ENCODE assay signal across 16 cellular contexts in genomic region chr9:35164711-35165110, GRCh38. TPM values are rescaled to one million over a fixed set of nuclear protein-coding genes. Genes with fewer than 3 reads are reported as not detected.
A peak's percentile ranks its signal among the peaks of the same experiment; 100 is the strongest.
DNase-seq lines count a peak whose midpoint lies in the region; ATAC-seq and TF ChIP-seq lines count a peak whose summit lies in the region.
"Had no signal": no experiment of that assay in that cellular context is flagged by ENCODE, and none has a peak within 500 bp of the region (broad histone marks: within the 10 kb centered on the region; RNA-seq: fewer than 3 reads in every experiment).

No MANE protein-coding gene starts in this region.

- H3K27me3 Mint-ChIP-seq in H9 (ENCODE audit: low read depth), result no peaks in the 10 kb centered on the region

- no peak for ATAC-seq in psoas muscle
- no peak for ATAC-seq in foreskin keratinocyte
- ATAC-seq in HG03521 (IDR thresholded peaks at IDR 0.05; ENCODE audit: unreplicated experiment), result no peak
- ATAC-seq in HG03469 (IDR thresholded peaks at IDR 0.05; ENCODE audit: unreplicated experiment), result no peak
- ATAC-seq: body of pancreas; naive thymus-derived CD8-positive, alpha-beta T cell had no signal

- H3K9me3 ChIP-seq in fibroblast of lung (ENCODE audit: control insufficient read depth, insufficient read depth, low read depth, low read length), result no peaks in the 10 kb centered on the region
- H3K9me3 ChIP-seq in psoas muscle, result no peaks in the 10 kb centered on the region
- no peaks in the 10 kb centered on the region for H3K9me3 ChIP-seq in H9 (ENCODE audit: control insufficient read depth, low read depth, low read length)
- H3K9me3 ChIP-seq: body of pancreas, esophagus squamous epithelium, spleen, tibial artery had no signal

- no peak overlapping the region for H4K8ac ChIP-seq in H9 (replicated peaks; ENCODE audit: insufficient read length, low read depth, low read length)

- H3K36me3 ChIP-seq in fibroblast of lung (ENCODE audit: control insufficient read depth, insufficient read depth, low read length) (no peaks in the 10 kb centered on the region), psoas muscle (ENCODE audit: insufficient read depth in 1 of 2, low read depth in 1 of 2) (no peaks in the 10 kb centered on the region)
- H3K36me3 ChIP-seq: esophagus squamous epithelium, spleen had no signal

- H4K20me1 ChIP-seq in fibroblast of lung (ENCODE audit: control insufficient read depth, extremely low read depth, insufficient read depth, low read length), result no peaks in the 10 kb centered on the region
- no peaks in the 10 kb centered on the region for H4K20me1 ChIP-seq in H9 (ENCODE audit: control insufficient read depth, insufficient read depth, insufficient read length)

- no peak overlapping the region for H2AFZ ChIP-seq in fibroblast of lung (ENCODE audit: low read length)
- no peak overlapping the region for H2AFZ ChIP-seq in H9 (ENCODE audit: low read length)

- no peak overlapping the region for H2BK15ac ChIP-seq in H9 (ENCODE audit: low read depth, low read length)

- H4K5ac ChIP-seq in H9 (ENCODE audit: insufficient read length, low read depth, low read length), result no peak overlapping the region

- no peak overlapping the region for H2BK12ac ChIP-seq in H9 (ENCODE audit: insufficient read length, low read depth, low read length)

- H3K27ac Mint-ChIP-seq in H9, result no peak overlapping the region; a peak in 2 of 7 replicates
- H3K27ac Mint-ChIP-seq: activated T-helper 1 cell treated with anti-CD3 and anti-CD28 coated beads, Interleukin-12 subunit alpha, Interleukin-12 subunit beta, Interleukin-2, Interleukin-4 antibody, amounts not matched to agents 30 ng/mL and 10 ng/mL and 1 ng/mL, durations not matched to agents 14 hours and 24 hours and 36 hours; naive thymus-derived CD8-positive, alpha-beta T cell had no signal

- H3K4me3 Mint-ChIP-seq in H9, result no peak overlapping the region
- H3K4me3 Mint-ChIP-seq: activated T-helper 1 cell treated with anti-CD3 and anti-CD28 coated beads, Interleukin-12 subunit alpha, Interleukin-12 subunit beta, Interleukin-2, Interleukin-4 antibody, amounts not matched to agents 30 ng/mL and 10 ng/mL and 1 ng/mL, durations not matched to agents 14 hours and 24 hours and 36 hours; naive thymus-derived CD8-positive, alpha-beta T cell had no signal

- peaks cover 23 to 31% of the 10 kb centered on the region in 2 experiments for H3K4me1 Mint-ChIP-seq in H9

- H3K9me3 Mint-ChIP-seq in H9, result no peaks in the 10 kb centered on the region
- H3K9me3 Mint-ChIP-seq: activated T-helper 1 cell treated with anti-CD3 and anti-CD28 coated beads, Interleukin-12 subunit alpha, Interleukin-12 subunit beta, Interleukin-2, Interleukin-4 antibody, amounts not matched to agents 30 ng/mL and 10 ng/mL and 1 ng/mL, durations not matched to agents 14 hours and 24 hours and 36 hours; naive thymus-derived CD8-positive, alpha-beta T cell had no signal

- no peak overlapping the region for H3K18ac ChIP-seq in H9 (ENCODE audit: insufficient read length, low read depth, low read length)

- H3K4me2 ChIP-seq in fibroblast of lung (ENCODE audit: extremely low read depth, insufficient read depth, low read length) (no peak overlapping the region), H9 (ENCODE audit: insufficient read depth, insufficient read length, low read length) (no peak overlapping the region)

- H3K23me2 ChIP-seq in H9 (ENCODE audit: insufficient read length, low read depth, low read length, poor library complexity, severe bottlenecking), result no peaks in the 10 kb centered on the region

- H3K36me3 Mint-ChIP-seq in H9 (ENCODE audit: insufficient read depth in 1 of 3, low read depth in 3 of 3), result peaks cover 0 to 2% (median 0%) of the 10 kb centered on the region in 3 experiments; a peak in 1 of 7 replicates
- H3K36me3 Mint-ChIP-seq: naive thymus-derived CD8-positive, alpha-beta T cell had no signal

- H3K4ac ChIP-seq in H9 (ENCODE audit: low read depth, low read length), result no peak overlapping the region

- no peak overlapping the region for H3K56ac ChIP-seq in H9 (ENCODE audit: insufficient read length, low read depth, low read length)

- no peaks in the 10 kb centered on the region for H3K79me1 ChIP-seq in H9 (ENCODE audit: insufficient read depth, low read depth, low read length, poor library complexity, severe bottlenecking)

- no peak overlapping the region for H2BK120ac ChIP-seq in H9 (ENCODE audit: low read depth, low read length, poor library complexity, severe bottlenecking)

- H3K4me3 ChIP-seq in fibroblast of lung (replicated peaks in 1 of 4; ENCODE audit: control extremely low read depth in 1 of 4, insufficient read depth in 1 of 4, low read depth in 3 of 4, low read length in 4 of 4) (no peak overlapping the region), psoas muscle (no peak overlapping the region)
- H3K4me3 ChIP-seq: body of pancreas, esophagus squamous epithelium, spleen, tibial artery had no signal

- no peak overlapping the region for H3K14ac ChIP-seq in H9 (ENCODE audit: insufficient read depth, low read length)

- H3K9ac ChIP-seq in fibroblast of lung (ENCODE audit: insufficient read depth, low read length) (no peak overlapping the region), H9 (ENCODE audit: extremely low read depth, insufficient read length, low read length) (no peak overlapping the region)

- intact Hi-C loops in psoas muscle (cut with DNase I), result loop anchor here in 1 of 2 donors (5.0 kb wide), 2 partner anchors 47 to 63 kb away; partner anchors contain the start of gene ATOSB

- H3K27me3 ChIP-seq in fibroblast of lung (ENCODE audit: control insufficient read depth, insufficient read depth, low read length) (no peaks in the 10 kb centered on the region), psoas muscle (ENCODE audit: insufficient read depth in 3 of 3, low read length in 2 of 3) (no peaks in the 10 kb centered on the region), foreskin keratinocyte (no peaks in the 10 kb centered on the region), H9 (ENCODE audit: insufficient read depth, low read length) (no peaks in the 10 kb centered on the region)
- H3K27me3 ChIP-seq: body of pancreas, esophagus squamous epithelium, tibial artery had no signal

- WGBS in psoas muscle, 3 donors, result 76 to 88% (median 77%) methylated on average over 3 of the region's 3 CpGs
- WGBS in H9 (ENCODE audit: extremely low coverage, insufficient read length, low lambda C conversion rate), result no CpG with 5 or more reads among the region's 3 CpGs

- H3K79me2 ChIP-seq in fibroblast of lung (ENCODE audit: control insufficient read depth, insufficient read depth, low read length) (no peaks in the 10 kb centered on the region), H9 (ENCODE audit: insufficient read depth, low read length) (no peaks in the 10 kb centered on the region; the same call in 1 of the 2 replicates)

- peak; percentile 19 for DNase-seq in H4 (ENCODE audit: low spot score)
- DNase-seq in RKO (ENCODE audit: low spot score), result peak; percentile 34
- peak; percentile 22 to 85 for DNase-seq in fibroblast of lung (ENCODE audit: low read depth in 2 of 2)
- no peak for DNase-seq in psoas muscle
- DNase-seq in foreskin keratinocyte, result no peak
- DNase-seq in H9, result no peak
- DNase-seq: activated CD4-positive, alpha-beta T cell treated with anti-CD3 and anti-CD28 coated beads for 48 hours; body of pancreas; esophagus squamous epithelium; islet precursor cell; naive thymus-derived CD8-positive, alpha-beta T cell; spleen; tibial artery had no signal

- H2BK5ac ChIP-seq in H9 (ENCODE audit: insufficient read length, low read length), result no peak overlapping the region

- H2AK5ac ChIP-seq in H9 (ENCODE audit: insufficient read length, low read length), result no peak overlapping the region

- H3K27ac ChIP-seq in fibroblast of lung (ENCODE audit: insufficient read depth, low read length) (no peak overlapping the region), psoas muscle (peak overlapping the region; percentile 50), foreskin keratinocyte (no peak overlapping the region), H9 (ENCODE audit: insufficient read length, low read depth, low read length) (no peak overlapping the region)
- H3K27ac ChIP-seq: spleen, tibial artery had no signal

- no peak overlapping the region for H3T11ph ChIP-seq in H9 (ENCODE audit: low read length)

- H2BK20ac ChIP-seq in H9 (ENCODE audit: low read depth, low read length, poor library complexity, severe bottlenecking), result no peak overlapping the region

- TF ChIP-seq CTCF in fibroblast of lung (conservative IDR thresholded peaks at IDR 0.05 in 1 of 2, IDR thresholded peaks at IDR 0.05 in 1 of 2; ENCODE audit: low read depth in 1 of 2, low read length in 2 of 2) (no peak), psoas muscle (IDR thresholded peaks at IDR 0.05) (no peak), foreskin keratinocyte (conservative IDR thresholded peaks at IDR 0.05) (no peak), H9 (conservative IDR thresholded peaks at IDR 0.05) (no peak)

- no peak overlapping the region for H4K91ac ChIP-seq in H9 (ENCODE audit: insufficient read length, low read depth, low read length)

- no peak overlapping the region for H3K23ac ChIP-seq in H9 (ENCODE audit: insufficient read length, low read depth, low read length)

- no peaks in the 10 kb centered on the region for H3K4me1 ChIP-seq in fibroblast of lung (ENCODE audit: control insufficient read depth, extremely low read depth, insufficient read depth, low read length)
- peaks cover 24% of the 10 kb centered on the region for H3K4me1 ChIP-seq in psoas muscle
- no peaks in the 10 kb centered on the region for H3K4me1 ChIP-seq in foreskin keratinocyte
- peaks cover 4% of the 10 kb centered on the region; the same call in 1 of the 2 replicates for H3K4me1 ChIP-seq in H9 (ENCODE audit: insufficient read depth, low read length)

RNA-seq across cellular contexts. Expression of gene UNC13B, which starts 2.9 kb away (rescaled TPM):
- total RNA-seq in H4 (2014; rRNA removed; shearing (Covaris generic)), result 7.4 and 7.8 TPM in 2 replicates
- 20.8 and 38.3 TPM in 2 replicates for total RNA-seq in fibroblast of lung
- polyA plus RNA-seq in fibroblast of lung, result 9.7 and 21.6 TPM in 2 replicates
- polyA plus RNA-seq in fibroblast of lung (2012), result 9.5 and 19.2 TPM in 2 replicates
- polyA minus RNA-seq in fibroblast of lung (ENCODE audit: low replicate concordance), result 30.2 and 61.2 TPM in 2 replicates
- 10 to 100 TPM; 10.5 to 12.9 (median 11.5) TPM for total RNA-seq in psoas muscle
- 1 to 10 TPM; 7.0 to 8.1 (median 7.8) TPM for polyA plus RNA-seq in psoas muscle
- total RNA-seq in foreskin keratinocyte, result 15.1 and 15.3 TPM in 2 replicates
- polyA plus RNA-seq in foreskin keratinocyte, result 4.4 and 5.3 TPM in 2 replicates
- total RNA-seq in H9 (2021), result 43.5 and 48.2 TPM in 2 replicates

RNA-seq across cellular contexts. Expression of gene ATOSB, which starts 49.0 kb away (rescaled TPM):
- total RNA-seq in H4 (2014; rRNA removed; shearing (Covaris generic)), result 7.5 and 9.7 TPM in 2 replicates
- total RNA-seq in fibroblast of lung (8.7 and 18.2 TPM in 2 replicates), psoas muscle (10 to 100 TPM in 3 of 4 donors, 1 to 10 TPM in 1; 10.0 to 17.1 (median 15.1) TPM), foreskin keratinocyte (22.5 and 30.6 TPM in 2 replicates), H9 (2021) (5.6 and 6.1 TPM in 2 replicates)
- polyA plus RNA-seq in fibroblast of lung (24.5 and 25.4 TPM in 2 replicates), psoas muscle (10 to 100 TPM in 2 of 3 donors, 1 to 10 TPM in 1; 9.1 to 27.6 (median 17.0) TPM), foreskin keratinocyte (16.0 and 19.5 TPM in 2 replicates)
- 17.8 and 23.4 TPM in 2 replicates for polyA plus RNA-seq in fibroblast of lung (2012)
- polyA minus RNA-seq in fibroblast of lung (ENCODE audit: low replicate concordance), result 40.4 and 43.1 TPM in 2 replicates

Comparison
In these comparisons a context has a peak if more than half of its experiments do, and no peak if none do; other contexts are left out.
1. DNase-seq: peak in H4 (single experiment), RKO (single experiment) and fibroblast of lung (2 of 2); none in psoas muscle (0 of 2), foreskin keratinocyte (0 of 2) and H9 (single experiment).